Comparison of ENCODE assay signal across 8 cellular contexts in genomic region chr4:77433102-77433733, GRCh38.
DNase-seq lines count a peak whose midpoint lies in the region; ATAC-seq, FAIRE-seq and TF ChIP-seq lines count a peak whose summit lies in the region.

No MANE protein-coding gene starts in this region.

- CTCF ChIA-PET in activated naive CD4-positive, alpha-beta T cell treated with anti-CD3 and anti-CD28 coated beads for 36 hours (lab: Charles Lee), result interaction anchor here (0.7 to 7.0 kb wide), 11 partner anchors 12 to 177 kb away, joined by 3 to 60 read pairs (median 5); no protein-coding TSS in a partner anchor

- TF ChIP-seq RAD21 in Ishikawa (IDR thresholded peaks at IDR 0.05; ENCODE audit: low read depth), result peak; percentile 80

- no peak for TF ChIP-seq EP300 in Ishikawa (IDR thresholded peaks at IDR 0.05; ENCODE audit: borderline replicate concordance)

- H3K27ac Mint-ChIP-seq in activated naive CD4-positive, alpha-beta T cell treated with anti-CD3 and anti-CD28 coated beads for 36 hours, result no peak overlapping the region

- peak; percentile 56 for FAIRE-seq in RCC 7860 (lab: Jason Lieb, UNC)

- peaks cover 13% of the 10 kb centered on the region for H3K4me1 Mint-ChIP-seq in activated naive CD4-positive, alpha-beta T cell treated with anti-CD3 and anti-CD28 coated beads for 36 hours (ENCODE audit: low read depth)

- peak; percentile 91 for ATAC-seq in GM21528 (IDR thresholded peaks at IDR 0.05; ENCODE audit: low FRiP score, unreplicated experiment)

- DNase-seq in activated naive CD4-positive, alpha-beta T cell treated with anti-CD3 and anti-CD28 coated beads for 36 hours, result peak; percentile 39
- no peak for DNase-seq in activated naive CD4-positive, alpha-beta T cell (lab: John Stamatoyannopoulos, UW)
- peak; percentile 43 for DNase-seq in RCC 7860 (ENCODE audit: low spot score)
- DNase-seq in dedifferentiated amniotic fluid mesenchymal stem cell (ENCODE audit: extremely low spot score), result peak; percentile 47
- DNase-seq in lung microvascular endothelial cell (ENCODE audit: low read depth in 2 of 2), result peak; percentile 60 to 62
- DNase-seq in mesenteric fat pad (ENCODE audit: low spot score), result no peak

- no peaks in the 10 kb centered on the region for H3K27me3 Mint-ChIP-seq in activated naive CD4-positive, alpha-beta T cell treated with anti-CD3 and anti-CD28 coated beads for 36 hours (ENCODE audit: low read depth)

- H3K36me3 Mint-ChIP-seq in activated naive CD4-positive, alpha-beta T cell treated with anti-CD3 and anti-CD28 coated beads for 36 hours (ENCODE audit: low read depth), result no peaks in the 10 kb centered on the region

- H3K4me3 Mint-ChIP-seq in activated naive CD4-positive, alpha-beta T cell treated with anti-CD3 and anti-CD28 coated beads for 36 hours, result no peak overlapping the region

- intact Hi-C loops in activated naive CD4-positive, alpha-beta T cell treated with anti-CD3 and anti-CD28 coated beads for 36 hours (cut with micrococcal nuclease), result loop anchor here (1.0 to 5.0 kb wide), 3 partner anchors 48 to 193 kb away; no protein-coding TSS in a partner anchor

- H3K9me3 Mint-ChIP-seq in activated naive CD4-positive, alpha-beta T cell treated with anti-CD3 and anti-CD28 coated beads for 36 hours, result no peaks in the 10 kb centered on the region

TF ChIP-seq in Ishikawa, 13 proteins besides CTCF, POLR2A, EP300 and RAD21:
- TF ChIP-seq TAF1 (IDR thresholded peaks at IDR 0.05; ENCODE audit: low read depth), result no peak
- no peak for TF ChIP-seq MAX (IDR thresholded peaks at IDR 0.05)
- TF ChIP-seq TCF12 (IDR thresholded peaks at IDR 0.05; ENCODE audit: low read depth), result no peak
- no peak for TF ChIP-seq NFIC (IDR thresholded peaks at IDR 0.05)
- no peak for TF ChIP-seq USF1 (IDR thresholded peaks at IDR 0.05)
- TF ChIP-seq FOXM1 (IDR thresholded peaks at IDR 0.05; ENCODE audit: borderline replicate concordance, low read depth), result no peak
- TF ChIP-seq ZBTB7A (IDR thresholded peaks at IDR 0.05; ENCODE audit: low read depth), result no peak
- no peak for TF ChIP-seq YY1 (IDR thresholded peaks at IDR 0.05; ENCODE audit: low read depth)
- TF ChIP-seq TEAD4 (IDR thresholded peaks at IDR 0.05), result no peak
- no peak for TF ChIP-seq REST (IDR thresholded peaks at IDR 0.05; ENCODE audit: low read depth)
- TF ChIP-seq CEBPB (IDR thresholded peaks at IDR 0.05), result no peak
- no peak for TF ChIP-seq CREB1 (IDR thresholded peaks at IDR 0.05; ENCODE audit: low read depth)
- TF ChIP-seq EGR1 (IDR thresholded peaks at IDR 0.05), result no peak
TF ChIP-seq in Ishikawa: peak in this region for 0.

Comparison
In these comparisons a context has a peak if more than half of its experiments do, and no peak if none do; other contexts are left out.
1. DNase-seq: peak in activated naive CD4-positive, alpha-beta T cell treated with anti-CD3 and anti-CD28 coated beads for 36 hours (single experiment), RCC 7860 (single experiment), dedifferentiated amniotic fluid mesenchymal stem cell (single experiment) and lung microvascular endothelial cell (2 of 2); none in activated naive CD4-positive, alpha-beta T cell (0 of 4) and mesenteric fat pad (single experiment).